In the genomic region with DNA sequence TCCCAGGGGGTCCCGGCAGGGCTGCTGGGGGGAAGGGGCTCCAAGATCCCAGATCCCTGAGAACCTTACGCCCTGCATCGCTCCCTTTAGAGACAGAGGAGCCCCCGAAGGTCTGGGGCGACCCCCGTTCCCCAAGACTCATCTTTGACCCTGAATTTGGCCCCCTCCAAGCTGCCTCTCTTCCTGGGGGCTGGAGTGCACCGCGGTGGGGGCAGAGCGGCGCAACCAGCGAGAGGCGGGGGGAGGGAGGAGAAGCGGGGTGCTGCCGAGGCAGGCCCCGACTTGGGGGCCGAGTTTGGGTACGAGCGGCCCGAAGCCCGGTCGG, we compare ENCODE assay signal across 8 cellular contexts. TPM values are rescaled to one million over a fixed set of nuclear protein-coding genes. Genes with fewer than 3 reads are reported as not detected.
DNase-seq lines count a peak whose midpoint lies in the region; ATAC-seq and TF ChIP-seq lines count a peak whose summit lies in the region.

No MANE protein-coding gene starts in this region.

- CTCF ChIA-PET in activated CD4-positive, alpha-beta T cell treated with anti-CD3 and anti-CD28 coated beads, Interleukin-2, amount 10 ng/mL, durations not matched to agents 7 days and 5 days (lab: Charles Lee), result no interaction called here

- H3K4me1 Mint-ChIP-seq in activated CD4-positive, alpha-beta T cell treated with anti-CD3 and anti-CD28 coated beads, Interleukin-2, amount 10 ng/mL, durations not matched to agents 7 days and 5 days, result peaks cover 15% of the 10 kb centered on the region

- in situ Hi-C loops in astrocyte of the spinal cord (cut with HindIII; ENCODE audit: low sequenced_read_pairs), result no loop called here

- no peak for DNase-seq in activated CD4-positive, alpha-beta T cell treated with anti-CD3 and anti-CD28 coated beads, Interleukin-2, amount 10 ng/mL, durations not matched to agents 7 days and 5 days
- DNase-seq in activated CD4-positive, alpha-beta T cell treated with anti-CD3 and anti-CD28 coated beads, Interleukin-2, amount 50 U/mL, for 4 hours, result no peak
- no peak for DNase-seq in astrocyte of the spinal cord (ENCODE audit: low read depth, low spot score)
- DNase-seq in amygdala (lab: John Stamatoyannopoulos, UW), result no peak

- H3K36me3 Mint-ChIP-seq in activated CD4-positive, alpha-beta T cell treated with anti-CD3 and anti-CD28 coated beads, Interleukin-2, amount 10 ng/mL, durations not matched to agents 7 days and 5 days (ENCODE audit: low read depth), result no peaks in the 10 kb centered on the region

- H3K27ac ChIP-seq in layer of hippocampus (ENCODE audit: low read depth, low read length), result peak overlapping the region; percentile 57
- H3K27ac ChIP-seq in temporal lobe (ENCODE audit: low read depth, low read length), result peak overlapping the region; percentile 76

- H3K27me3 ChIP-seq in layer of hippocampus (ENCODE audit: control insufficient read depth, insufficient read depth, low read length), result peaks cover 6% of the 10 kb centered on the region

- H3K4me3 Mint-ChIP-seq in activated CD4-positive, alpha-beta T cell treated with anti-CD3 and anti-CD28 coated beads, Interleukin-2, amount 10 ng/mL, durations not matched to agents 7 days and 5 days, result peak overlapping the region; percentile 36

- H3K4me3 ChIP-seq in astrocyte of the spinal cord (ENCODE audit: low read depth, low read length), result peak overlapping the region; percentile 62

- no peak overlapping the region for H3K27ac Mint-ChIP-seq in activated CD4-positive, alpha-beta T cell treated with anti-CD3 and anti-CD28 coated beads, Interleukin-2, amount 10 ng/mL, durations not matched to agents 7 days and 5 days

- ATAC-seq in GM21515 (IDR thresholded peaks at IDR 0.05; ENCODE audit: unreplicated experiment) (no peak), GM18867 (IDR thresholded peaks at IDR 0.05; ENCODE audit: unreplicated experiment) (no peak)

- POLR2A ChIA-PET in activated CD4-positive, alpha-beta T cell treated with anti-CD3 and anti-CD28 coated beads, Interleukin-2, amount 10 ng/mL, durations not matched to agents 7 days and 5 days (lab: Charles Lee), result no interaction called here

- no peaks in the 10 kb centered on the region for H3K9me3 Mint-ChIP-seq in activated CD4-positive, alpha-beta T cell treated with anti-CD3 and anti-CD28 coated beads, Interleukin-2, amount 10 ng/mL, durations not matched to agents 7 days and 5 days

- no peak for TF ChIP-seq CTCF in astrocyte of the spinal cord (IDR thresholded peaks at IDR 0.05; ENCODE audit: low read depth, low read length)

- peaks cover 24% of the 10 kb centered on the region for H3K27me3 Mint-ChIP-seq in activated CD4-positive, alpha-beta T cell treated with anti-CD3 and anti-CD28 coated beads, Interleukin-2, amount 10 ng/mL, durations not matched to agents 7 days and 5 days

RNA-seq across cellular contexts. Expression of a gene that starts 5.4 kb away (rescaled TPM):
- 1 to 10 TPM; 1.3 to 1.8 TPM for total RNA-seq in activated CD4-positive, alpha-beta T cell treated with anti-CD3 and anti-CD28 coated beads, Interleukin-2, amount 10 ng/mL, durations not matched to agents 7 days and 5 days
- total RNA-seq in temporal lobe, result 20.7 TPM

RNA-seq across cellular contexts. Expression of a gene that starts 30.9 kb away (rescaled TPM):
- total RNA-seq in activated CD4-positive, alpha-beta T cell treated with anti-CD3 and anti-CD28 coated beads, Interleukin-2, amount 10 ng/mL, durations not matched to agents 7 days and 5 days, result 10 to 100 TPM; 88.5 to 92.8 TPM
- total RNA-seq in temporal lobe, result 10.6 TPM

RNA-seq across cellular contexts. Expression of a gene that starts 57.5 kb away (rescaled TPM):
- total RNA-seq in activated CD4-positive, alpha-beta T cell treated with anti-CD3 and anti-CD28 coated beads, Interleukin-2, amount 10 ng/mL, durations not matched to agents 7 days and 5 days, result 10 to 100 TPM; 42.7 to 44.5 TPM
- total RNA-seq in temporal lobe, result 28.3 TPM

RNA-seq across cellular contexts. Expression of a gene that starts 58.3 kb away (rescaled TPM):
- total RNA-seq in activated CD4-positive, alpha-beta T cell treated with anti-CD3 and anti-CD28 coated beads, Interleukin-2, amount 10 ng/mL, durations not matched to agents 7 days and 5 days, result not detected
- total RNA-seq in temporal lobe, result not detected
